11 cellular contexts compared by ENCODE assay signal in the genomic region with DNA sequence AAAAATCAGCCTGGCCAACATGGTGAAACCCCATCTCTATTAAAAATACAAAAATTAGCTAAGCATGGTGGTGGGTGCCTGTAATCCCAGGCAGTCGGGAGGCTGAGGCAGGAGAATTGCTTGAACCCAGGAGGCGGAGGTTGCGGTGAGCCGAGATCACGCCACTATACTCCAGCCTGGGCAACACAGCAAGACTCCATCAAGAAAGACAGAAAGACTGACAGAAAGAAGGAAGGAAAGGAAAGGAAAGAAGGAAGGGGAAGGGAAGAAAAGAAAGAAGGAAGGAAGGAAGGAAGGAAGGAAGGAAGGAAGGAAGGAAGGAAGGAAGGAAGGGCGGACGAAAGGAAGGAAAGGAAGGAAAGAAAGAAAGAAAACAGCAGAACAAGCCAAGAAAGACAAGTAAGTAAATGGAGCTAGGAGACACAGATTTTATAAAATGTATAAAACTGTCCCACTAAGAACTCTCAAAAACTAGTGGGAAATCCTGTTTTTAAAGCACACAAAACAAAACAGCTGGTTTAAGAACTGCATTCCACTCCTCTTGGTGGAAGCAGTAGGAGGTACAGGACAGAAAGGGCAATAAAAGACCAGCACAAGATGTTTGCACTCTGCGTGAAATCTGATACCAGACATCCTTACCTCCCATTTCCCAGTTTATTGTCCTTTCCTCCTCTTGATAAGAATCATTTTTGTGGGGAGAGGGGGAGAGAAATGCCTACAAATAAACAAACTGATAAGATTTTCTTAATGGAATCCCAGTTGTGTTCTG. TPM values are rescaled to one million over a fixed set of nuclear protein-coding genes. Genes with fewer than 3 reads are reported as not detected.
DNase-seq lines count a peak whose midpoint lies in the region; ATAC-seq, FAIRE-seq and TF ChIP-seq lines count a peak whose summit lies in the region.
"Had no signal": no experiment of that assay in that cellular context is flagged by ENCODE, and none has a peak within 500 bp of the region (broad histone marks: within the 10 kb centered on the region; RNA-seq: fewer than 3 reads in every experiment).

No MANE protein-coding gene starts in this region.

- FAIRE-seq in endothelial cell of umbilical vein (lab: Jason Lieb, UNC) = peak; percentile 72
- FAIRE-seq: TTC549 had no signal

- no peak for ATAC-seq in sciatic nerve
- ATAC-seq: natural killer cell had no signal

- H3K4me2 ChIP-seq in endothelial cell of umbilical vein (ENCODE audit: insufficient read depth, low read length) = peak overlapping the region; percentile 79

- peaks cover 14% of the 10 kb centered on the region for H4K20me1 ChIP-seq in endothelial cell of umbilical vein (replicated peaks; ENCODE audit: control insufficient read depth, extremely low read depth, insufficient read depth, low read length)

- CTCF ChIA-PET in endothelial cell of umbilical vein (lab: Charles Lee) = interaction anchor here (0.8 to 2.0 kb wide), 5 partner anchors 14 to 301 kb away, joined by 3 to 9 read pairs (median 3); no protein-coding TSS in a partner anchor

- dilution Hi-C loops in endothelial cell of umbilical vein (cut with MboI; ENCODE audit: extremely low pct_ligation_motif_present, low sequenced_read_pairs) = no loop called here

- H3K9me3 ChIP-seq in endothelial cell of umbilical vein (replicated peaks; ENCODE audit: control insufficient read depth, insufficient read depth, low read length) (no peaks in the 10 kb centered on the region), prostate gland (no peaks in the 10 kb centered on the region), spleen (no peaks in the 10 kb centered on the region)

- H3K4me1 ChIP-seq in endothelial cell of umbilical vein (ENCODE audit: control insufficient read depth, extremely low read depth, insufficient read depth, low read length) = peaks cover 39% of the 10 kb centered on the region
- peaks cover 9% of the 10 kb centered on the region for H3K4me1 ChIP-seq in prostate gland (replicated peaks)
- peaks cover 0 to 25% (median 3%) of the 10 kb centered on the region in 6 donors for H3K4me1 ChIP-seq in spleen

- WGBS in prostate gland = 69% methylated on average over 8 of the region's 8 CpGs
- 80 to 88% (median 83%) methylated on average over 8 of the region's 8 CpGs for WGBS in spleen, 5 donors

- POLR2A ChIA-PET in endothelial cell of umbilical vein (lab: Charles Lee) = interaction anchor here (0.6 to 0.8 kb wide), 2 partner anchors 31 to 97 kb away, joined by 3 to 6 read pairs; no protein-coding TSS in a partner anchor

- peak overlapping the region in 1 of 3 experiments; percentile 4 for H3K4me3 ChIP-seq in endothelial cell of umbilical vein (replicated peaks in 1 of 3; ENCODE audit: insufficient read depth in 1 of 3, low read depth in 1 of 3, low read length in 3 of 3)
- H3K4me3 ChIP-seq in prostate gland = no peak overlapping the region
- no peak overlapping the region for H3K4me3 ChIP-seq in spleen

- peaks cover 98% of the 10 kb centered on the region for H3K79me2 ChIP-seq in endothelial cell of umbilical vein (ENCODE audit: control insufficient read depth, insufficient read depth, low read length)

- H3K9me1 ChIP-seq in endothelial cell of umbilical vein (replicated peaks; ENCODE audit: control insufficient read depth, extremely low read depth, insufficient read depth, low read length) = peaks cover 3% of the 10 kb centered on the region

- H3K9ac ChIP-seq in endothelial cell of umbilical vein (replicated peaks; ENCODE audit: extremely low read depth, insufficient read depth, low read length) = no peak overlapping the region

- BruUV-seq in endothelial cell of umbilical vein (replicated peaks; lab: Mats Ljungman, UMichigan) = no TSS peak

- H3K27me3 ChIP-seq in endothelial cell of umbilical vein (ENCODE audit: control insufficient read depth in 2 of 2, insufficient read depth in 2 of 2, low read length in 2 of 2) (no peaks in the 10 kb centered on the region), prostate gland (replicated peaks; ENCODE audit: insufficient read depth) (no peaks in the 10 kb centered on the region), spleen (replicated peaks in 1 of 7) (no peaks in the 10 kb centered on the region)

- TF ChIP-seq POLR2A in endothelial cell of umbilical vein (IDR thresholded peaks at IDR 0.05; ENCODE audit: low read depth, low read length) = peak; percentile 38
- no peak for TF ChIP-seq POLR2A in prostate gland (IDR thresholded peaks at IDR 0.05)
- TF ChIP-seq POLR2A in spleen (IDR thresholded peaks at IDR 0.05) = no peak

- no peaks in the 10 kb centered on the region for H3K36me3 ChIP-seq in endothelial cell of umbilical vein (ENCODE audit: control insufficient read depth in 2 of 2, extremely low read depth in 1 of 2, insufficient read depth in 2 of 2, low read length in 2 of 2)
- no peaks in the 10 kb centered on the region for H3K36me3 ChIP-seq in prostate gland
- H3K36me3 ChIP-seq in spleen = no peaks in the 10 kb centered on the region

- TF ChIP-seq CTCF in endothelial cell of umbilical vein (IDR thresholded peaks at IDR 0.05; ENCODE audit: extremely low read depth in 1 of 2, insufficient read depth in 1 of 2, low read depth in 1 of 2, low read length in 2 of 2) (no peak), prostate gland (IDR thresholded peaks at IDR 0.05) (no peak), spleen (IDR thresholded peaks at IDR 0.05 in 8 of 11, conservative IDR thresholded peaks at IDR 0.05 in 3 of 11) (no peak)

- intact Hi-C loops in endothelial cell of umbilical vein (cut with micrococcal nuclease) = loop anchor here (2.0 kb wide), 1 partner anchor 35 kb away; no protein-coding TSS in a partner anchor
- intact Hi-C loops in prostate gland (cut with DNase I) = no loop called here
- intact Hi-C loops in sciatic nerve (cut with DNase I) = no loop called here
- intact Hi-C loops in spleen (cut with DNase I; ENCODE audit: low total_unique reads) = no loop called here

- DNase-seq in H4 (ENCODE audit: low spot score) = peak; percentile 85
- peak; percentile 50 for DNase-seq in NCI-H526 treated with DMSO at 0.1 percent for 48 hours (lab: John Stamatoyannopoulos, UW)
- DNase-seq in endothelial cell of umbilical vein (ENCODE audit: low read depth, low spot score) = peak; percentile 70
- DNase-seq in prostate gland (ENCODE audit: low spot score) = peak; percentile 32
- DNase-seq in activated naive CD4-positive, alpha-beta T cell (lab: John Stamatoyannopoulos, UW) = no peak
- no peak for DNase-seq in Kasumi-1 (lab: John Stamatoyannopoulos, UW)
- no peak for DNase-seq in sciatic nerve (ENCODE audit: low spot score)
- DNase-seq in spleen = no peak
- DNase-seq: activated naive CD4-positive, alpha-beta T cell treated with anti-CD3 and anti-CD28 coated beads, Interleukin-2, amount 50 U/mL, for 16 hours; natural killer cell had no signal

- peak overlapping the region; percentile 10 for H3K27ac ChIP-seq in endothelial cell of umbilical vein (ENCODE audit: insufficient read depth, low read depth, low read length)
- peak overlapping the region; percentile 30 to 47 for H3K27ac ChIP-seq in prostate gland
- peak overlapping the region in 2 of 8 donors; percentile 6 to 33 for H3K27ac ChIP-seq in spleen

- no peak overlapping the region for H2AFZ ChIP-seq in endothelial cell of umbilical vein (ENCODE audit: low read depth, low read length)

TF ChIP-seq in endothelial cell of umbilical vein, 7 proteins besides CTCF, POLR2A, EP300 and RAD21:
- no peak for TF ChIP-seq EZH2 (IDR thresholded peaks at IDR 0.05; ENCODE audit: borderline replicate concordance, low read depth, low read length, severe bottlenecking)
- peak; percentile 53 for TF ChIP-seq GATA2 (IDR thresholded peaks at IDR 0.05; ENCODE audit: insufficient read depth, insufficient read length, low read depth, low read length)

RNA-seq across cellular contexts. Expression of gene MYO10, which starts 46.7 kb away (rescaled TPM):
- 28.7 and 34.7 TPM in 2 replicates for total RNA-seq in H4 (2014; rRNA removed; shearing (Covaris generic))
- 144 and 148 TPM in 2 replicates for total RNA-seq in endothelial cell of umbilical vein
- polyA plus RNA-seq in endothelial cell of umbilical vein = 20.1 and 36.0 TPM in 2 replicates
- polyA plus RNA-seq in endothelial cell of umbilical vein (2011; cell fraction: cytosol; rRNA removed) = 37.7 and 42.0 TPM in 2 replicates
- polyA plus RNA-seq in endothelial cell of umbilical vein (2011; cell fraction: nucleus; rRNA removed) = 71.0 and 77.6 TPM in 2 replicates
- polyA plus RNA-seq in endothelial cell of umbilical vein (2012) = 66.3 and 73.2 TPM in 2 replicates
- polyA minus RNA-seq in endothelial cell of umbilical vein = 128 and 136 TPM in 2 replicates
- polyA minus RNA-seq in endothelial cell of umbilical vein (2011; cell fraction: cytosol; rRNA and poly(A)+ RNA removed) = 8.3 TPM
- 208 and 230 TPM in 2 replicates for polyA minus RNA-seq in endothelial cell of umbilical vein (2011; cell fraction: nucleus; rRNA and poly(A)+ RNA removed)
- 10 to 100 TPM; 24.7 to 77.0 TPM for total RNA-seq in prostate gland
- 25.9 TPM for total RNA-seq in sciatic nerve
- total RNA-seq in spleen = 10 to 100 TPM; 28.4 to 72.8 (median 40.2) TPM
- polyA plus RNA-seq in spleen = 1 to 10 TPM; 1.1 to 6.6 (median 1.7) TPM

Comparison
In these comparisons a context has a peak if more than half of its experiments do, and no peak if none do; other contexts are left out.
1. DNase-seq: peak in H4 (single experiment), NCI-H526 treated with DMSO at 0.1 percent for 48 hours (single experiment), endothelial cell of umbilical vein (single experiment) and prostate gland (single experiment); none in activated naive CD4-positive, alpha-beta T cell (0 of 4), Kasumi-1 (0 of 2), sciatic nerve (single experiment) and spleen (single experiment).